1 cellular context compared by ENCODE assay signal in the genomic region with DNA sequence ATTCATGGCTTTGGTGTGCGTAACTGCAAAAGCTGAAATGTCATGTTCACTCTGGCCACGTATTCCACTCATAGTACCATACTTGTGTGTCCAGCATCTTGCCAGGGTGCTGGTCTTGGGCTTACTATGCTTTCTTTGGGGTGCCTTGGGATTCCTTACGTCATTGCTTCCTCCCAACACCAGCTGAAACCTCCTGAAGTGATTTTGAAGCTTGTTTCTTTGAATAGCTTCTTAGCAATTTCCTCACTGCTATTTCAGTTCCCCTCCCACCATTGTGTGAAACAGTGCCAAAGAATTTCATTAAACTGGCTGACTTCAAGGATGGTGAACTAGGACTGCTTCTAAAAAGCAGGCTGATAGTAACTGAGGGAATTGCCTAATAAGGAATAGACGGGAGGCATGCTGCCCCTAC.
TF ChIP-seq lines count a peak whose summit lies in the region.

No MANE protein-coding gene starts in this region.

TF ChIP-seq in GM12878, 131 proteins besides CTCF, POLR2A, EP300 and RAD21 (continued from another document):
- TF ChIP-seq, protein P1, sequence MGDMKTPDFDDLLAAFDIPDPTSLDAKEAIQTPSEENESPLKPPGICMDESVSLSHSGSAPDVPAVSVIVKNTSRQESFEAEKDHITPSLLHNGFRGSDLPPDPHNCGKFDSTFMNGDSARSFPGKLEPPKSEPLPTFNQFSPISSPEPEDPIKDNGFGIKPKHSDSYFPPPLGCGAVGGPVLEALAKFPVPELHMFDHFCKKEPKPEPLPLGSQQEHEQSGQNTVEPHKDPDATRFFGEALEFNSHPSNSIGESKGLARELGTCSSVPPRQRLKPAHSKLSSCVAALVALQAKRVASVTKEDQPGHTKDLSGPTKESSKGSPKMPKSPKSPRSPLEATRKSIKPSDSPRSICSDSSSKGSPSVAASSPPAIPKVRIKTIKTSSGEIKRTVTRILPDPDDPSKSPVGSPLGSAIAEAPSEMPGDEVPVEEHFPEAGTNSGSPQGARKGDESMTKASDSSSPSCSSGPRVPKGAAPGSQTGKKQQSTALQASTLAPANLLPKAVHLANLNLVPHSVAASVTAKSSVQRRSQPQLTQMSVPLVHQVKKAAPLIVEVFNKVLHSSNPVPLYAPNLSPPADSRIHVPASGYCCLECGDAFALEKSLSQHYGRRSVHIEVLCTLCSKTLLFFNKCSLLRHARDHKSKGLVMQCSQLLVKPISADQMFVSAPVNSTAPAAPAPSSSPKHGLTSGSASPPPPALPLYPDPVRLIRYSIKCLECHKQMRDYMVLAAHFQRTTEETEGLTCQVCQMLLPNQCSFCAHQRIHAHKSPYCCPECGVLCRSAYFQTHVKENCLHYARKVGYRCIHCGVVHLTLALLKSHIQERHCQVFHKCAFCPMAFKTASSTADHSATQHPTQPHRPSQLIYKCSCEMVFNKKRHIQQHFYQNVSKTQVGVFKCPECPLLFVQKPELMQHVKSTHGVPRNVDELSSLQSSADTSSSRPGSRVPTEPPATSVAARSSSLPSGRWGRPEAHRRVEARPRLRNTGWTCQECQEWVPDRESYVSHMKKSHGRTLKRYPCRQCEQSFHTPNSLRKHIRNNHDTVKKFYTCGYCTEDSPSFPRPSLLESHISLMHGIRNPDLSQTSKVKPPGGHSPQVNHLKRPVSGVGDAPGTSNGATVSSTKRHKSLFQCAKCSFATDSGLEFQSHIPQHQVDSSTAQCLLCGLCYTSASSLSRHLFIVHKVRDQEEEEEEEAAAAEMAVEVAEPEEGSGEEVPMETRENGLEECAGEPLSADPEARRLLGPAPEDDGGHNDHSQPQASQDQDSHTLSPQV (IDR thresholded peaks at IDR 0.05) = 0 out of 2 replicates have a peak, but pooled peaks have one; percentile 61
- no peak for TF ChIP-seq TCF12 (IDR thresholded peaks at IDR 0.05; ENCODE audit: low read depth, low read length)
- TF ChIP-seq ZBED1 (IDR thresholded peaks at IDR 0.05; ENCODE audit: borderline replicate concordance) = peak; percentile 74
- TF ChIP-seq E4F1 (IDR thresholded peaks at IDR 0.05; ENCODE audit: borderline replicate concordance, partially characterized antibody) = no peak
- TF ChIP-seq SUPT20H (IDR thresholded peaks at IDR 0.05; ENCODE audit: borderline replicate concordance, control insufficient read depth, low read depth, low read length) = no peak
- TF ChIP-seq MXI1 (IDR thresholded peaks at IDR 0.05; ENCODE audit: low read depth, low read length) = no peak
- TF ChIP-seq ZBTB4 (CRISPR knock-in tag; IDR thresholded peaks at IDR 0.05) = no peak
